In the genomic region with DNA sequence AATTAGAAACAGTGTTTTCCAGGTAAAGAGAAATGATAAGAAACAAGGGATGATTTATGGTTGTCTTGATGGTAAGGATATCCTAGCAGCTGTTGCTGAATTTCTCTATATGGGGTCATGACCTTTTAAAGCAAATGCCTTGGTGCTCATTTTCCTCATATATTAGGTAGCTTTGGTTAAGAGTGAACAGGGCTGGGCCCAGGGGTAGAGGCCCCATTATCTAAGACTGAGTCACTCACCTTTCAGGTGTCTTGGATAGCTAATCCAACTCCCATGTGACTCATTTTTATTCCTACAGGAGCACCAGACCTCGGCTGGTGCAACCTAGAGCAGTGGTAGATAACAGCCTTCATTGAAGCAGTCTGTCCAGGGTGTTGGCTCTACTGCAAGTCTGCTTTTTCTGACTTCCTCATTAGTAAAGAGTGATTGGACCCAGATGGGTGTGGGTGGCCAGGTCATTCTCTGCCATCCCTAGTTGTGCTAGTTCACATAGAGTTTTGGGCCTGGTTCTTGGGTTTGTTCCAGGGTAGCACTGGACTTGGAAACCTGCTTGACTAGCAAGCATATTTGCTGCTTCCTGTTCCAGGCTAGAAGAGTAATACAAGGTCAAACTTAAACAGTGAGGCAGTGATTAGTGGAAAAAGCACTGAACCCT, we compare ENCODE assay signal across 8 cellular contexts. TPM values are rescaled to one million over a fixed set of nuclear protein-coding genes. Genes with fewer than 3 reads are reported as not detected.
A peak's percentile ranks its signal among the peaks of the same experiment; 100 is the strongest.
DNase-seq lines count a peak whose midpoint lies in the region; ATAC-seq and TF ChIP-seq lines count a peak whose summit lies in the region.

No MANE protein-coding gene starts in this region.

- intact Hi-C loops in mucosa of descending colon (cut with DNase I, micrococcal nuclease): loop anchor here in 1 of 2 donors (5.0 kb wide), 1 partner anchor 37 kb away; a partner anchor contains a TSS

- no peak for TF ChIP-seq CTCF in mucosa of descending colon (IDR thresholded peaks at IDR 0.05)
- no peak for TF ChIP-seq CTCF in GM13977 (IDR thresholded peaks at IDR 0.05; ENCODE audit: extremely low read depth, insufficient read depth, missing control alignments)

- peak; percentile 14 for DNase-seq in Daoy (ENCODE audit: low read depth)
- DNase-seq in NCI-H69 (lab: John Stamatoyannopoulos, UW): peak; percentile 70
- peak; percentile 67 to 86 (median 67) for DNase-seq in mucosa of descending colon
- no peak for DNase-seq in GM13977 (ENCODE audit: low spot score)
- DNase-seq in inferior parietal cortex (ENCODE audit: extremely low spot score): no peak

- peak overlapping the region; percentile 13 for H3K27ac ChIP-seq in cingulate gyrus (ENCODE audit: low read depth, low read length)

- ATAC-seq in mucosa of descending colon: peak; percentile 90
- no peak for ATAC-seq in GM19328 (IDR thresholded peaks at IDR 0.05; ENCODE audit: unreplicated experiment)
- ATAC-seq in HG02610 (IDR thresholded peaks at IDR 0.05; ENCODE audit: unreplicated experiment): no peak

- no peaks in the 10 kb centered on the region for H3K9me3 ChIP-seq in mucosa of descending colon

- H3K36me3 ChIP-seq in mucosa of descending colon (ENCODE audit: low read depth): peaks cover 4% of the 10 kb centered on the region

- no peak overlapping the region for H3K4me3 ChIP-seq in mucosa of descending colon

- peaks cover 41% of the 10 kb centered on the region for H3K4me1 ChIP-seq in mucosa of descending colon (ENCODE audit: low read depth)

- in situ Hi-C loops in GM13977 (cut with MboI; ENCODE audit: low pct_unique_long_range_greater_than_20kb, low sequenced_read_pairs, unreplicated experiment): loop anchor here (10.0 kb wide), 1 partner anchor 54 kb away; a partner anchor contains a TSS

RNA-seq across cellular contexts. Expression of a gene that starts 37.4 kb away (rescaled TPM):
- total RNA-seq in Daoy (2014; rRNA removed; shearing (Covaris generic)): 75.8 and 78.8 TPM in 2 replicates
- total RNA-seq in mucosa of descending colon: 100 to 1,000 TPM; 311 to 545 (median 448) TPM

RNA-seq across cellular contexts. Expression of a gene that starts 47.4 kb away (rescaled TPM):
- not detected in 2 replicates for total RNA-seq in Daoy (2014; rRNA removed; shearing (Covaris generic))
- total RNA-seq in mucosa of descending colon: not detected

RNA-seq across cellular contexts. Expression of a gene that starts 57.7 kb away (rescaled TPM):
- total RNA-seq in Daoy (2014; rRNA removed; shearing (Covaris generic)): 220 and 290 TPM in 2 replicates
- total RNA-seq in mucosa of descending colon: 10 to 100 TPM; 68.3 to 84.0 (median 79.2) TPM

Comparison
In these comparisons a context has a peak if more than half of its experiments do, and no peak if none do; other contexts are left out.
1. DNase-seq: peak in Daoy (single experiment), NCI-H69 (single experiment) and mucosa of descending colon (3 of 3); none in GM13977 (single experiment) and inferior parietal cortex (single experiment).